Comparison of ENCODE assay signal across 8 cellular contexts in genomic region chr17:47239663-47240374, GRCh38. TPM values are rescaled to one million over a fixed set of nuclear protein-coding genes. Genes with fewer than 3 reads are reported as not detected.
DNase-seq lines count a peak whose midpoint lies in the region; ATAC-seq and TF ChIP-seq lines count a peak whose summit lies in the region.

No MANE protein-coding gene starts in this region.

- peak overlapping the region; percentile 82 to 91 for H3K27ac ChIP-seq in SK-N-SH (ENCODE audit: low read depth in 2 of 2, low read length in 1 of 2)
- peak overlapping the region; percentile 71 for H3K27ac ChIP-seq in parathyroid adenoma

- peak; percentile 89 to 93 for DNase-seq in AML-193 (lab: John Stamatoyannopoulos, UW)
- peak; percentile 100 for DNase-seq in HS-5 (ENCODE audit: low read depth)
- peak; percentile 77 for DNase-seq in SK-N-SH
- peak; percentile 76 for DNase-seq in fibroblast of the conjunctiva (ENCODE audit: low read depth)
- no peak for DNase-seq in HEK293T (ENCODE audit: extremely low spot score)

- H3K9me2 ChIP-seq in SK-N-SH, result no peaks in the 10 kb centered on the region

- CTCF ChIA-PET in SK-N-SH (lab: Yijun Ruan, JAX), result interaction anchor here (1.2 to 8.7 kb wide), 5 partner anchors 9 to 376 kb away, joined by 3 to 71 read pairs (median 10); partner anchors contain the start of genes EFCAB13 and ITGB3
- CTCF ChIA-PET in HEK293T (lab: Yijun Ruan, JAX), result interaction anchor here (1.1 kb wide), 1 partner anchor 11 kb away, joined by 3 read pairs; no protein-coding TSS in a partner anchor

- no peak for TF ChIP-seq RAD21 in SK-N-SH (IDR thresholded peaks at IDR 0.05; ENCODE audit: low read length)

- POLR2A ChIA-PET in SK-N-SH (lab: Yijun Ruan, JAX), result interaction anchor here (0.9 kb wide), 1 partner anchor 48 kb away, joined by 3 read pairs; no protein-coding TSS in a partner anchor
- POLR2A ChIA-PET in HEK293T (lab: Yijun Ruan, JAX), result no interaction called here

- H3K9me3 ChIP-seq in SK-N-SH, result no peaks in the 10 kb centered on the region
- H3K9me3 ChIP-seq in parathyroid adenoma (ENCODE audit: control insufficient read depth, low read length), result no peaks in the 10 kb centered on the region

- H3K9ac ChIP-seq in SK-N-SH (peak overlapping the region; percentile 56), parathyroid adenoma (no peak overlapping the region)

- H3K4me1 ChIP-seq in SK-N-SH (ENCODE audit: control insufficient read depth in 1 of 2, insufficient read depth in 2 of 2, low read depth in 1 of 2, low read length in 1 of 2) (peaks cover 15% of the 10 kb centered on the region in 2 experiments), parathyroid adenoma (peaks cover 16% of the 10 kb centered on the region)

- 79% methylated on average over 7 of the region's 7 CpGs for WGBS in SK-N-SH (ENCODE audit: low lambda C conversion rate)

- no peaks in the 10 kb centered on the region for H4K20me1 ChIP-seq in SK-N-SH (ENCODE audit: insufficient read depth)

- no peak for ATAC-seq in GM21423 (IDR thresholded peaks at IDR 0.05; ENCODE audit: unreplicated experiment)
- ATAC-seq in GM18520 (IDR thresholded peaks at IDR 0.05; ENCODE audit: unreplicated experiment), result no peak

- H2AFZ ChIP-seq in SK-N-SH (ENCODE audit: low read depth), result peak overlapping the region; percentile 79
- H2AFZ ChIP-seq in parathyroid adenoma, result peak overlapping the region; percentile 72

- no peak for TF ChIP-seq CTCF in SK-N-SH (IDR thresholded peaks at IDR 0.05)
- TF ChIP-seq CTCF in parathyroid adenoma (IDR thresholded peaks at IDR 0.05), result no peak

- no peaks in the 10 kb centered on the region for H3K79me2 ChIP-seq in SK-N-SH (ENCODE audit: insufficient read depth)
- H3K79me2 ChIP-seq in parathyroid adenoma, result no peaks in the 10 kb centered on the region

- no peaks in the 10 kb centered on the region for H3K36me3 ChIP-seq in SK-N-SH (replicated peaks in 1 of 2; ENCODE audit: control insufficient read depth in 1 of 2, insufficient read depth in 2 of 2, low read length in 1 of 2)
- H3K36me3 ChIP-seq in parathyroid adenoma (ENCODE audit: control insufficient read depth, insufficient read depth, low read length), result no peaks in the 10 kb centered on the region

- H3K4me3 ChIP-seq in SK-N-SH (ENCODE audit: low read depth in 2 of 2, low read length in 1 of 2) (no peak overlapping the region), parathyroid adenoma (ENCODE audit: low read depth, low read length) (no peak overlapping the region)

- peak in 1 of 2 experiments; percentile 92; a peak in 2 of 4 replicates for TF ChIP-seq EP300 in SK-N-SH (IDR thresholded peaks at IDR 0.05; ENCODE audit: borderline replicate concordance in 1 of 2, low read depth in 1 of 2, low read length in 1 of 2)

- peaks cover 24% of the 10 kb centered on the region for H3F3A ChIP-seq in SK-N-SH (replicated peaks; ENCODE audit: insufficient read depth)

- H3K4me2 ChIP-seq in SK-N-SH (peak overlapping the region; percentile 39), parathyroid adenoma (ENCODE audit: low read length) (no peak overlapping the region)

- H3K27me3 ChIP-seq in SK-N-SH (ENCODE audit: insufficient read depth) (no peaks in the 10 kb centered on the region), parathyroid adenoma (ENCODE audit: control insufficient read depth, insufficient read depth, low read length) (no peaks in the 10 kb centered on the region)

TF ChIP-seq in SK-N-SH, 30 proteins besides CTCF, POLR2A, EP300 and RAD21 (continues in another document):
- TF ChIP-seq ELF1 (IDR thresholded peaks at IDR 0.05) (peak; percentile 76), MXI1 (IDR thresholded peaks at IDR 0.05; ENCODE audit: low read depth, low read length) (no peak), IRF3 (IDR thresholded peaks at IDR 0.05; ENCODE audit: low read depth, low read length) (no peak), TAF1 (IDR thresholded peaks at IDR 0.05; ENCODE audit: borderline replicate concordance, low read depth, low read length) (no peak), FOSL2 (IDR thresholded peaks at IDR 0.05; ENCODE audit: borderline replicate concordance, low read depth) (peak; percentile 84), RXRA (IDR thresholded peaks at IDR 0.05; ENCODE audit: borderline replicate concordance, low read depth) (peak; percentile 95; the same call in 1 of the 2 replicates), SMC3 (IDR thresholded peaks at IDR 0.05; ENCODE audit: low read depth, low read length) (no peak), NFIC (IDR thresholded peaks at IDR 0.05; ENCODE audit: borderline replicate concordance) (peak; percentile 99), TCF12 (IDR thresholded peaks at IDR 0.05) (peak; percentile 94), MAX (IDR thresholded peaks at IDR 0.05; ENCODE audit: low read depth) (peak; percentile 93), CHD2 (IDR thresholded peaks at IDR 0.05; ENCODE audit: low read length, partially characterized antibody) (no peak), FOXM1 (IDR thresholded peaks at IDR 0.05; ENCODE audit: low read depth) (peak; percentile 79; the same call in 1 of the 2 replicates), FOXJ3 (CRISPR knock-in tag; IDR thresholded peaks at IDR 0.05) (peak; percentile 33; the same call in 1 of the 2 replicates), YY1 (IDR thresholded peaks at IDR 0.05; ENCODE audit: low read depth) (0 out of 2 replicates have a peak, but pooled peaks have one; percentile 60), EZH2phosphoT487 (IDR thresholded peaks at IDR 0.05; ENCODE audit: borderline replicate concordance, low read depth) (no peak), SIN3A (IDR thresholded peaks at IDR 0.05; ENCODE audit: borderline replicate concordance, low read depth, low read length) (peak; percentile 65; the same call in 1 of the 2 replicates)

TF ChIP-seq in HEK293T, 16 proteins besides CTCF, POLR2A, EP300 and RAD21:
- TF ChIP-seq FOXM1 (IDR thresholded peaks at IDR 0.05; ENCODE audit: borderline replicate concordance) (no peak), ZNF384 (IDR thresholded peaks at IDR 0.05) (no peak), CTBP1 (IDR thresholded peaks at IDR 0.05; ENCODE audit: borderline replicate concordance) (no peak)

RNA-seq across cellular contexts. Expression of gene ITGB3, which starts 13.8 kb away (rescaled TPM):
- 4.4 and 4.6 TPM in 2 replicates for polyA plus RNA-seq in SK-N-SH (2012; rRNA removed)
- 2.7 and 3.7 TPM in 2 replicates for polyA plus RNA-seq in SK-N-SH (2012; cell fraction: cytosol; rRNA removed)
- polyA plus RNA-seq in SK-N-SH (2012; cell fraction: nucleus; rRNA removed), result 1.6 and 3.0 TPM in 2 replicates

RNA-seq across cellular contexts. Expression of gene MYL4, which starts 30.7 kb away (rescaled TPM):
- not detected in 2 replicates for polyA plus RNA-seq in SK-N-SH (2012; rRNA removed)
- polyA plus RNA-seq in SK-N-SH (2012; cell fraction: cytosol; rRNA removed), result 0.04 TPM in 1 of 2 replicates, not detected in the other
- polyA plus RNA-seq in SK-N-SH (2012; cell fraction: nucleus; rRNA removed), result 0.23 TPM in 1 of 2 replicates, not detected in the other

RNA-seq across cellular contexts. Expression of gene CDC27, which starts 50.7 kb away (rescaled TPM):
- polyA plus RNA-seq in SK-N-SH (2012; rRNA removed), result 44.3 and 48.7 TPM in 2 replicates
- 49.0 and 49.4 TPM in 2 replicates for polyA plus RNA-seq in SK-N-SH (2012; cell fraction: cytosol; rRNA removed)
- polyA plus RNA-seq in SK-N-SH (2012; cell fraction: nucleus; rRNA removed), result 58.3 and 107 TPM in 2 replicates
